In the genomic region with DNA sequence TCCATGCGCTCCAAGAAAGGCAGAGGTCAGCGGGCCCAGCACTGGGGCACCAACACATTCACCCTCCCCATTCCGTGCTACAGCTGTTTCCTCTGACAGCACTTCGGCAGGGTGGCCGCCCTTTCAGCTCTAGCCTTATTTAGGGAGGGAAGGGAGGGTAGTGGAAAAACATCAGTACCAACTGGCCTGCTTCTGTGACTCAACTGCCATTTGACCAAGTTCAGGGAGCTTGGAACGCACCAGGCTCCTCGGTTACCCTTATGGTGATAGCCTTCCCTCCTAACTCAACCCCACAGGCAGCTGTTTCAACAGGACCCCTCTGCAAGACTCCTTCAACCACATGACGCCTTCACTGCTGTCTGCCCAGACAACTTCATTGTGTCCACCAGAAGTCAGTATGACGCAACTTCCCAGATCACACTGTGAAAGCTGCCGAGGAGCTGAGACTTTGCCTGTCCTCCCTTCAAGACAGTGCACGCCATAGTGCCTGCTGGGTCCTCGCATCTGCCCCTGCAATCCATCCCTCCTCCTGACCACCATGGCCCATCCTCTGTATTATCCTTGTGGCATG, we compare ENCODE assay signal across 1 cellular context.
TF ChIP-seq lines count a peak whose summit lies in the region.

No MANE protein-coding gene starts in this region.

TF ChIP-seq in SK-N-SH, 30 proteins besides CTCF, POLR2A, EP300 and RAD21 (continued from another document):
- TF ChIP-seq, protein P1, sequence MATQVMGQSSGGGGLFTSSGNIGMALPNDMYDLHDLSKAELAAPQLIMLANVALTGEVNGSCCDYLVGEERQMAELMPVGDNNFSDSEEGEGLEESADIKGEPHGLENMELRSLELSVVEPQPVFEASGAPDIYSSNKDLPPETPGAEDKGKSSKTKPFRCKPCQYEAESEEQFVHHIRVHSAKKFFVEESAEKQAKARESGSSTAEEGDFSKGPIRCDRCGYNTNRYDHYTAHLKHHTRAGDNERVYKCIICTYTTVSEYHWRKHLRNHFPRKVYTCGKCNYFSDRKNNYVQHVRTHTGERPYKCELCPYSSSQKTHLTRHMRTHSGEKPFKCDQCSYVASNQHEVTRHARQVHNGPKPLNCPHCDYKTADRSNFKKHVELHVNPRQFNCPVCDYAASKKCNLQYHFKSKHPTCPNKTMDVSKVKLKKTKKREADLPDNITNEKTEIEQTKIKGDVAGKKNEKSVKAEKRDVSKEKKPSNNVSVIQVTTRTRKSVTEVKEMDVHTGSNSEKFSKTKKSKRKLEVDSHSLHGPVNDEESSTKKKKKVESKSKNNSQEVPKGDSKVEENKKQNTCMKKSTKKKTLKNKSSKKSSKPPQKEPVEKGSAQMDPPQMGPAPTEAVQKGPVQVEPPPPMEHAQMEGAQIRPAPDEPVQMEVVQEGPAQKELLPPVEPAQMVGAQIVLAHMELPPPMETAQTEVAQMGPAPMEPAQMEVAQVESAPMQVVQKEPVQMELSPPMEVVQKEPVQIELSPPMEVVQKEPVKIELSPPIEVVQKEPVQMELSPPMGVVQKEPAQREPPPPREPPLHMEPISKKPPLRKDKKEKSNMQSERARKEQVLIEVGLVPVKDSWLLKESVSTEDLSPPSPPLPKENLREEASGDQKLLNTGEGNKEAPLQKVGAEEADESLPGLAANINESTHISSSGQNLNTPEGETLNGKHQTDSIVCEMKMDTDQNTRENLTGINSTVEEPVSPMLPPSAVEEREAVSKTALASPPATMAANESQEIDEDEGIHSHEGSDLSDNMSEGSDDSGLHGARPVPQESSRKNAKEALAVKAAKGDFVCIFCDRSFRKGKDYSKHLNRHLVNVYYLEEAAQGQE (IDR thresholded peaks at IDR 0.05; ENCODE audit: low read depth, low read length) = no peak
- TF ChIP-seq, protein P2, sequence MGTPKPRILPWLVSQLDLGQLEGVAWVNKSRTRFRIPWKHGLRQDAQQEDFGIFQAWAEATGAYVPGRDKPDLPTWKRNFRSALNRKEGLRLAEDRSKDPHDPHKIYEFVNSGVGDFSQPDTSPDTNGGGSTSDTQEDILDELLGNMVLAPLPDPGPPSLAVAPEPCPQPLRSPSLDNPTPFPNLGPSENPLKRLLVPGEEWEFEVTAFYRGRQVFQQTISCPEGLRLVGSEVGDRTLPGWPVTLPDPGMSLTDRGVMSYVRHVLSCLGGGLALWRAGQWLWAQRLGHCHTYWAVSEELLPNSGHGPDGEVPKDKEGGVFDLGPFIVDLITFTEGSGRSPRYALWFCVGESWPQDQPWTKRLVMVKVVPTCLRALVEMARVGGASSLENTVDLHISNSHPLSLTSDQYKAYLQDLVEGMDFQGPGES (IDR thresholded peaks at IDR 0.05; ENCODE audit: low read depth, low read length) = no peak
- TF ChIP-seq FOXJ3 (CRISPR knock-in tag; IDR thresholded peaks at IDR 0.05) (no peak), FOSL2 (IDR thresholded peaks at IDR 0.05; ENCODE audit: borderline replicate concordance, low read depth) (no peak), TAF1 (IDR thresholded peaks at IDR 0.05; ENCODE audit: borderline replicate concordance, low read depth, low read length) (no peak), SIN3A (IDR thresholded peaks at IDR 0.05; ENCODE audit: borderline replicate concordance, low read depth, low read length) (no peak), CHD2 (IDR thresholded peaks at IDR 0.05; ENCODE audit: low read length, partially characterized antibody) (no peak), TEAD4 (IDR thresholded peaks at IDR 0.05; ENCODE audit: borderline replicate concordance, insufficient read depth) (no peak)
